Comparison of ENCODE assay signal across 21 cellular contexts in genomic region chr12:31923063-31923412, GRCh38. TPM values are rescaled to one million over a fixed set of nuclear protein-coding genes. Genes with fewer than 3 reads are reported as not detected.
DNase-seq lines count a peak whose midpoint lies in the region; ATAC-seq and TF ChIP-seq lines count a peak whose summit lies in the region.
"Had no signal": no experiment of that assay in that cellular context is flagged by ENCODE, and none has a peak within 500 bp of the region (broad histone marks: within the 10 kb centered on the region; RNA-seq: fewer than 3 reads in every experiment).

No MANE protein-coding gene starts in this region.

- no peak for ATAC-seq in GM23338
- no peak for ATAC-seq in naive thymus-derived CD4-positive, alpha-beta T cell

- no peaks in the 10 kb centered on the region for H3K79me2 ChIP-seq in GM23338 (replicated peaks; ENCODE audit: insufficient read depth)

- no peaks in the 10 kb centered on the region for H4K20me1 ChIP-seq in GM23338 (replicated peaks; ENCODE audit: insufficient read depth)

- H3K4me1 Mint-ChIP-seq in activated CD4-positive, alpha-beta memory T cell treated with anti-CD3 and anti-CD28 coated beads for 36 hours (ENCODE audit: low read depth) = peaks cover 12% of the 10 kb centered on the region
- peaks cover 13% of the 10 kb centered on the region for H3K4me1 Mint-ChIP-seq in activated CD4-positive, alpha-beta memory T cell treated with anti-CD3 and anti-CD28 coated beads, Interleukin-2, amount 10 ng/mL, durations not matched to agents 7 days and 5 days
- H3K4me1 Mint-ChIP-seq in GM23338 = no peaks in the 10 kb centered on the region
- peaks cover 8% of the 10 kb centered on the region for H3K4me1 Mint-ChIP-seq in activated naive CD8-positive, alpha-beta T cell treated with anti-CD3 and anti-CD28 coated beads for 36 hours
- H3K4me1 Mint-ChIP-seq in naive thymus-derived CD4-positive, alpha-beta T cell = peaks cover 6 to 13% (median 8%) of the 10 kb centered on the region in 7 donors

- CTCF ChIA-PET in activated CD4-positive, alpha-beta memory T cell treated with anti-CD3 and anti-CD28 coated beads for 36 hours (lab: Charles Lee) = no interaction called here
- CTCF ChIA-PET in activated CD4-positive, alpha-beta memory T cell treated with anti-CD3 and anti-CD28 coated beads, Interleukin-2, amount 10 ng/mL, durations not matched to agents 7 days and 5 days (lab: Charles Lee) = interaction anchor here (1.6 kb wide), 1 partner anchor 27 kb away, joined by 4 read pairs; no protein-coding TSS in a partner anchor
- CTCF ChIA-PET in naive thymus-derived CD4-positive, alpha-beta T cell (lab: Charles Lee) = interaction anchor here (0.6 kb wide), 1 partner anchor 378 kb away, joined by 3 read pairs; no protein-coding TSS in a partner anchor

- no peak overlapping the region for H3K4me2 ChIP-seq in GM23338

- no peaks in the 10 kb centered on the region for H3K27me3 ChIP-seq in GM23338 (ENCODE audit: insufficient read depth)
- no peaks in the 10 kb centered on the region for H3K27me3 ChIP-seq in naive thymus-derived CD4-positive, alpha-beta T cell (ENCODE audit: control insufficient read depth in 2 of 2, insufficient read depth in 2 of 2, low read length in 2 of 2)
- no peaks in the 10 kb centered on the region for H3K27me3 ChIP-seq in effector memory CD4-positive, alpha-beta T cell (replicated peaks; ENCODE audit: control insufficient read depth, insufficient read depth, low read length, poor library complexity, severe bottlenecking)
- H3K27me3 ChIP-seq: esophagus muscularis mucosa, Peyer's patch, right atrium auricular region, SJSA1 had no signal

- no peaks in the 10 kb centered on the region for H3F3A ChIP-seq in GM23338 (replicated peaks; ENCODE audit: low read depth)

- POLR2A ChIA-PET in activated CD4-positive, alpha-beta memory T cell treated with anti-CD3 and anti-CD28 coated beads for 36 hours (lab: Charles Lee) = no interaction called here
- POLR2A ChIA-PET in activated CD4-positive, alpha-beta memory T cell treated with anti-CD3 and anti-CD28 coated beads, Interleukin-2, amount 10 ng/mL, durations not matched to agents 7 days and 5 days (lab: Charles Lee) = interaction anchor here (1.4 to 3.0 kb wide), 2 partner anchors 26 to 36 kb away, joined by 4 to 7 read pairs; partner anchors contain the start of gene RESF1
- POLR2A ChIA-PET in naive thymus-derived CD4-positive, alpha-beta T cell (lab: Charles Lee) = interaction anchor here (0.8 to 1.6 kb wide), 5 partner anchors 10 to 195 kb away, joined by 3 to 5 read pairs (median 4); no protein-coding TSS in a partner anchor

- no peaks in the 10 kb centered on the region; the same call in 1 of the 2 replicates for H3K9me2 ChIP-seq in GM23338 (ENCODE audit: insufficient read depth)

- no peak overlapping the region for H3K4me3 Mint-ChIP-seq in activated CD4-positive, alpha-beta memory T cell treated with anti-CD3 and anti-CD28 coated beads for 36 hours
- H3K4me3 Mint-ChIP-seq in activated CD4-positive, alpha-beta memory T cell treated with anti-CD3 and anti-CD28 coated beads, Interleukin-2, amount 10 ng/mL, durations not matched to agents 7 days and 5 days = no peak overlapping the region
- no peak overlapping the region for H3K4me3 Mint-ChIP-seq in GM23338
- H3K4me3 Mint-ChIP-seq in activated naive CD8-positive, alpha-beta T cell treated with anti-CD3 and anti-CD28 coated beads for 36 hours = no peak overlapping the region
- H3K4me3 Mint-ChIP-seq in naive thymus-derived CD4-positive, alpha-beta T cell = no peak overlapping the region
- H3K4me3 Mint-ChIP-seq: activated CD8-positive, alpha-beta memory T cell treated with anti-CD3 and anti-CD28 coated beads, Interleukin-2, amount 10 ng/mL, durations not matched to agents 7 days and 5 days; CD4-positive, alpha-beta T cell had no signal

- no peaks in the 10 kb centered on the region for H3K27me3 Mint-ChIP-seq in activated CD4-positive, alpha-beta memory T cell treated with anti-CD3 and anti-CD28 coated beads for 36 hours
- no peaks in the 10 kb centered on the region for H3K27me3 Mint-ChIP-seq in activated CD4-positive, alpha-beta memory T cell treated with anti-CD3 and anti-CD28 coated beads, Interleukin-2, amount 10 ng/mL, durations not matched to agents 7 days and 5 days
- H3K27me3 Mint-ChIP-seq in GM23338 (ENCODE audit: insufficient read depth, low read depth, poor library complexity) = peaks cover 2% of the 10 kb centered on the region
- no peaks in the 10 kb centered on the region for H3K27me3 Mint-ChIP-seq in activated naive CD8-positive, alpha-beta T cell treated with anti-CD3 and anti-CD28 coated beads for 36 hours
- H3K27me3 Mint-ChIP-seq in naive thymus-derived CD4-positive, alpha-beta T cell = no peaks in the 10 kb centered on the region
- H3K27me3 Mint-ChIP-seq: activated CD8-positive, alpha-beta memory T cell treated with anti-CD3 and anti-CD28 coated beads, Interleukin-2, amount 10 ng/mL, durations not matched to agents 7 days and 5 days; CD4-positive, alpha-beta T cell had no signal

- peak; percentile 25 for DNase-seq in activated CD4-positive, alpha-beta memory T cell treated with anti-CD3 and anti-CD28 coated beads for 36 hours
- DNase-seq in activated CD4-positive, alpha-beta memory T cell treated with anti-CD3 and anti-CD28 coated beads, Interleukin-2, amount 10 ng/mL, durations not matched to agents 7 days and 5 days = no peak
- DNase-seq in GM23338 (ENCODE audit: low spot score) (peak; percentile 27), CD1c-positive myeloid dendritic cell (ENCODE audit: extremely low spot score) (no peak), coronary artery (ENCODE audit: low spot score) (no peak)
- no peak for DNase-seq in activated naive CD8-positive, alpha-beta T cell treated with anti-CD3 and anti-CD28 coated beads for 36 hours
- DNase-seq in naive thymus-derived CD4-positive, alpha-beta T cell = no peak
- DNase-seq in effector memory CD4-positive, alpha-beta T cell = no peak
- DNase-seq: activated CD8-positive, alpha-beta memory T cell treated with anti-CD3 and anti-CD28 coated beads, Interleukin-2, amount 10 ng/mL, durations not matched to agents 7 days and 5 days; caudate nucleus; CD4-positive, alpha-beta T cell; DMS79 treated with DMSO at 0.1 percent for 48 hours; H7; NCI-H1048; NCI-H2029; Peyer's patch; WERI-Rb-1 had no signal

- peaks cover 27% of the 10 kb centered on the region for H3K9me3 Mint-ChIP-seq in activated CD4-positive, alpha-beta memory T cell treated with anti-CD3 and anti-CD28 coated beads for 36 hours
- peaks cover 32% of the 10 kb centered on the region for H3K9me3 Mint-ChIP-seq in activated CD4-positive, alpha-beta memory T cell treated with anti-CD3 and anti-CD28 coated beads, Interleukin-2, amount 10 ng/mL, durations not matched to agents 7 days and 5 days
- peaks cover 61% of the 10 kb centered on the region for H3K9me3 Mint-ChIP-seq in GM23338
- H3K9me3 Mint-ChIP-seq in activated naive CD8-positive, alpha-beta T cell treated with anti-CD3 and anti-CD28 coated beads for 36 hours = peaks cover 25% of the 10 kb centered on the region
- peaks cover 0 to 36% (median 24%) of the 10 kb centered on the region in 11 donors for H3K9me3 Mint-ChIP-seq in naive thymus-derived CD4-positive, alpha-beta T cell

- intact Hi-C loops in activated CD4-positive, alpha-beta memory T cell treated with anti-CD3 and anti-CD28 coated beads for 36 hours (cut with micrococcal nuclease) = no loop called here
- intact Hi-C loops in naive thymus-derived CD4-positive, alpha-beta T cell (cut with micrococcal nuclease) = no loop called here

- no peak overlapping the region for H2AFZ ChIP-seq in GM23338

- H3K27ac Mint-ChIP-seq in activated CD4-positive, alpha-beta memory T cell treated with anti-CD3 and anti-CD28 coated beads for 36 hours = peak overlapping the region; percentile 50
- no peak overlapping the region for H3K27ac Mint-ChIP-seq in activated CD4-positive, alpha-beta memory T cell treated with anti-CD3 and anti-CD28 coated beads, Interleukin-2, amount 10 ng/mL, durations not matched to agents 7 days and 5 days
- H3K27ac Mint-ChIP-seq in GM23338 = no peak overlapping the region
- peak overlapping the region; percentile 49 for H3K27ac Mint-ChIP-seq in activated naive CD8-positive, alpha-beta T cell treated with anti-CD3 and anti-CD28 coated beads for 36 hours
- H3K27ac Mint-ChIP-seq in naive thymus-derived CD4-positive, alpha-beta T cell = peak overlapping the region in 6 of 9 donors; percentile 20 to 74 (median 62)
- H3K27ac Mint-ChIP-seq: activated CD8-positive, alpha-beta memory T cell treated with anti-CD3 and anti-CD28 coated beads, Interleukin-2, amount 10 ng/mL, durations not matched to agents 7 days and 5 days; activated T-helper 2 cell treated with anti-CD3 and anti-CD28 coated beads, Interferon-gamma antibody, Interleukin-2, Interleukin-4, amounts not matched to agents 10 μg/mL and 5 μg/mL and 100 μg/mL, durations not matched to agents 14 hours and 24 hours and 36 hours had no signal

- H3K4me1 ChIP-seq in GM23338 (ENCODE audit: insufficient read depth) = no peaks in the 10 kb centered on the region; the same call in 1 of the 2 replicates
- peaks cover 4 to 8% of the 10 kb centered on the region in 2 donors for H3K4me1 ChIP-seq in naive thymus-derived CD4-positive, alpha-beta T cell (ENCODE audit: control insufficient read depth in 2 of 2, insufficient read depth in 2 of 2, low read length in 2 of 2)
- H3K4me1 ChIP-seq in effector memory CD4-positive, alpha-beta T cell (ENCODE audit: control insufficient read depth, insufficient read depth, low read length, poor library complexity, severe bottlenecking) = peaks cover 4% of the 10 kb centered on the region
- H3K4me1 ChIP-seq: esophagus muscularis mucosa, Peyer's patch, right atrium auricular region, SJSA1 had no signal

- H3K36me3 Mint-ChIP-seq in activated CD4-positive, alpha-beta memory T cell treated with anti-CD3 and anti-CD28 coated beads for 36 hours = peaks cover 25% of the 10 kb centered on the region
- H3K36me3 Mint-ChIP-seq in activated CD4-positive, alpha-beta memory T cell treated with anti-CD3 and anti-CD28 coated beads, Interleukin-2, amount 10 ng/mL, durations not matched to agents 7 days and 5 days (ENCODE audit: low read depth) = peaks cover 37% of the 10 kb centered on the region
- peaks cover 42% of the 10 kb centered on the region for H3K36me3 Mint-ChIP-seq in GM23338 (ENCODE audit: low read depth)
- H3K36me3 Mint-ChIP-seq in activated naive CD8-positive, alpha-beta T cell treated with anti-CD3 and anti-CD28 coated beads for 36 hours = peaks cover 29% of the 10 kb centered on the region
- H3K36me3 Mint-ChIP-seq in naive thymus-derived CD4-positive, alpha-beta T cell = peaks cover 0 to 37% (median 13%) of the 10 kb centered on the region in 5 donors

- no peak for TF ChIP-seq CTCF in GM23338 (conservative IDR thresholded peaks at IDR 0.05; ENCODE audit: low read depth in 2 of 2)
- no peak for TF ChIP-seq CTCF in coronary artery (IDR thresholded peaks at IDR 0.05)

- H3K4me3 ChIP-seq in GM23338 (no peak overlapping the region), coronary artery (no peak overlapping the region)
- no peak overlapping the region for H3K4me3 ChIP-seq in naive thymus-derived CD4-positive, alpha-beta T cell (ENCODE audit: low read length)
- H3K4me3 ChIP-seq in effector memory CD4-positive, alpha-beta T cell (ENCODE audit: insufficient read depth, low read depth, low read length, poor library complexity, severe bottlenecking) = no peak overlapping the region
- H3K4me3 ChIP-seq: esophagus muscularis mucosa, Peyer's patch, right atrium auricular region, SJSA1 had no signal

- H3K27ac ChIP-seq in GM23338 (ENCODE audit: low read depth) = no peak overlapping the region
- H3K27ac ChIP-seq in naive thymus-derived CD4-positive, alpha-beta T cell (ENCODE audit: low read depth, low read length) = no peak overlapping the region
- H3K27ac ChIP-seq in effector memory CD4-positive, alpha-beta T cell (ENCODE audit: insufficient read depth, low read length, poor library complexity, severe bottlenecking) = no peak overlapping the region
- no peak overlapping the region for H3K27ac ChIP-seq in coronary artery
- H3K27ac ChIP-seq: esophagus muscularis mucosa, Peyer's patch, right atrium auricular region, SJSA1, WERI-Rb-1 had no signal

- H3K36me3 ChIP-seq in GM23338 (ENCODE audit: insufficient read depth) = peaks cover 13% of the 10 kb centered on the region; the same call in 1 of the 2 replicates
- no peaks in the 10 kb centered on the region for H3K36me3 ChIP-seq in naive thymus-derived CD4-positive, alpha-beta T cell (ENCODE audit: control insufficient read depth in 2 of 3, insufficient read depth in 3 of 3, low read length in 3 of 3)
- no peaks in the 10 kb centered on the region for H3K36me3 ChIP-seq in effector memory CD4-positive, alpha-beta T cell (ENCODE audit: control insufficient read depth, insufficient read depth, low read length)
- H3K36me3 ChIP-seq: esophagus muscularis mucosa, Peyer's patch, right atrium auricular region, SJSA1, WERI-Rb-1 had no signal

- H3K9me3 ChIP-seq in naive thymus-derived CD4-positive, alpha-beta T cell (ENCODE audit: control insufficient read depth in 2 of 3, low read length in 3 of 3) = peaks cover 12 to 27% (median 16%) of the 10 kb centered on the region in 3 experiments
- peaks cover 15% of the 10 kb centered on the region for H3K9me3 ChIP-seq in effector memory CD4-positive, alpha-beta T cell (ENCODE audit: control insufficient read depth, low read length)

RNA-seq across cellular contexts. Expression of gene RESF1, which starts 36.2 kb away (rescaled TPM):
- total RNA-seq in activated CD4-positive, alpha-beta memory T cell treated with anti-CD3 and anti-CD28 coated beads for 36 hours = 10 to 100 TPM; 62.4 to 67.0 TPM
- 100 to 1,000 TPM; 152 to 154 TPM for total RNA-seq in activated CD4-positive, alpha-beta memory T cell treated with anti-CD3 and anti-CD28 coated beads, Interleukin-2, amount 10 ng/mL, durations not matched to agents 7 days and 5 days
- total RNA-seq in GM23338 (2014; rRNA removed; shearing (Covaris generic)) = 236 and 313 TPM in 2 replicates
- polyA plus RNA-seq in GM23338 (2016; fragmentation: Nextera tagmentation; extraction: Ambion mirVana) = 126 and 134 TPM in 2 replicates
- 10 to 100 TPM; 76.5 to 79.1 TPM for total RNA-seq in activated naive CD8-positive, alpha-beta T cell treated with anti-CD3 and anti-CD28 coated beads for 36 hours
- 100 to 1,000 TPM; 141 to 490 (median 161) TPM for total RNA-seq in naive thymus-derived CD4-positive, alpha-beta T cell
- polyA plus RNA-seq in naive thymus-derived CD4-positive, alpha-beta T cell = 100 to 1,000 TPM; 168 to 239 TPM

Comparison
In these comparisons a context has a peak if more than half of its experiments do, and no peak if none do; other contexts are left out.
1. DNase-seq: peak in activated CD4-positive, alpha-beta memory T cell treated with anti-CD3 and anti-CD28 coated beads for 36 hours (single experiment) and GM23338 (single experiment); none in activated CD4-positive, alpha-beta memory T cell treated with anti-CD3 and anti-CD28 coated beads, Interleukin-2, amount 10 ng/mL, durations not matched to agents 7 days and 5 days (single experiment), activated naive CD8-positive, alpha-beta T cell treated with anti-CD3 and anti-CD28 coated beads for 36 hours (single experiment), naive thymus-derived CD4-positive, alpha-beta T cell (0 of 9), effector memory CD4-positive, alpha-beta T cell (0 of 3), CD1c-positive myeloid dendritic cell (single experiment) and coronary artery (single experiment).
2. H3K27ac Mint-ChIP-seq: peak in activated CD4-positive, alpha-beta memory T cell treated with anti-CD3 and anti-CD28 coated beads for 36 hours (single experiment), activated naive CD8-positive, alpha-beta T cell treated with anti-CD3 and anti-CD28 coated beads for 36 hours (single experiment) and naive thymus-derived CD4-positive, alpha-beta T cell (6 of 9); none in activated CD4-positive, alpha-beta memory T cell treated with anti-CD3 and anti-CD28 coated beads, Interleukin-2, amount 10 ng/mL, durations not matched to agents 7 days and 5 days (single experiment) and GM23338 (single experiment).